10 cellular contexts compared by ENCODE assay signal in the genomic region with DNA sequence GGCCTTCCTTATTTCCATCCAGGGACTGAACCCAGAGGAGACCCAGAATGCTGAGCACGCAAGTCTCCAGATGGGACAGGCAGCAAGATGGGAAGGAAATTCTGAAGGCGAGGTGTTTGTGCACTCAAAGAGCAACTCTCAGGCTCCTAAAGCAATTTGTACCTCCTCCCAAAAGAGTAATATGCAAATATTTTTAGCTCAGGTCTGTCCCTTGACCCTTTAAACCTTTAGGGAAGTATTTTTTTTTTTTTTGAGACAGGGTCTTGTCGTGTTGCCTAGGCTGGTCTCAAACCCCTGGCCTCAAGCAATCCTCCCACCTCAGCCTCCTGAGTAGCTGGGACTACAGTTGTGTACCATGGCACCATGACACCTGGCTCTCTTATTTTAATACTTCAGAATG. TPM values are rescaled to one million over a fixed set of nuclear protein-coding genes. Genes with fewer than 3 reads are reported as not detected.
DNase-seq lines count a peak whose midpoint lies in the region; ATAC-seq lines count a peak whose summit lies in the region.
"Had no signal": no experiment of that assay in that cellular context is flagged by ENCODE, and none has a peak within 500 bp of the region (broad histone marks: within the 10 kb centered on the region; RNA-seq: fewer than 3 reads in every experiment).

No MANE protein-coding gene starts in this region.

- no peak for ATAC-seq in T-helper 17 cell
- ATAC-seq in naive B cell (ENCODE audit: low read depth in 2 of 2), result no peak
- ATAC-seq: A549 had no signal

- H3K4me3 Mint-ChIP-seq in IgD-negative memory B cell, result peak overlapping the region in 3 of 4 donors; percentile 72 to 87 (median 76)
- no peak overlapping the region for H3K4me3 Mint-ChIP-seq in T-helper 17 cell
- peak overlapping the region; percentile 42 to 92 (median 88) for H3K4me3 Mint-ChIP-seq in naive B cell

- no peaks in the 10 kb centered on the region for H3K27me3 Mint-ChIP-seq in IgD-negative memory B cell
- no peaks in the 10 kb centered on the region for H3K27me3 Mint-ChIP-seq in T-helper 17 cell
- no peaks in the 10 kb centered on the region for H3K27me3 Mint-ChIP-seq in naive B cell

- H3K27ac Mint-ChIP-seq in IgD-negative memory B cell, result peak overlapping the region; percentile 39 to 94 (median 41)
- peak overlapping the region; percentile 54 for H3K27ac Mint-ChIP-seq in T-helper 17 cell
- H3K27ac Mint-ChIP-seq in naive B cell, result peak overlapping the region in 5 of 6 donors; percentile 32 to 94 (median 85)

- DNase-seq in T-helper 17 cell (no peak), naive B cell (no peak), GOT3 (lab: John Stamatoyannopoulos, UW) (no peak), DMS153 (lab: John Stamatoyannopoulos, UW) (no peak), NCI-H187 (lab: John Stamatoyannopoulos, UW) (no peak)
- no peak for DNase-seq in stimulated activated CD4-positive, alpha-beta T cell treated with anti-CD3 and anti-CD28 coated beads, Interleukin-12 subunit alpha, Interleukin-12 subunit beta, amount 100 ng/mL, for 4 hours
- DNase-seq: GM23248, H7 had no signal

- H3K9me3 Mint-ChIP-seq in IgD-negative memory B cell, result no peaks in the 10 kb centered on the region
- H3K9me3 Mint-ChIP-seq in naive B cell, result no peaks in the 10 kb centered on the region

- no peaks in the 10 kb centered on the region for H3K9me3 ChIP-seq in T-helper 17 cell (ENCODE audit: control insufficient read depth, low read length, poor library complexity, severe bottlenecking)
- H3K9me3 ChIP-seq: A549 had no signal

- peaks cover 23 to 47% (median 43%) of the 10 kb centered on the region in 3 donors for H3K4me1 Mint-ChIP-seq in IgD-negative memory B cell
- peaks cover 18% of the 10 kb centered on the region for H3K4me1 Mint-ChIP-seq in T-helper 17 cell
- peaks cover 53 to 96% (median 71%) of the 10 kb centered on the region in 3 donors for H3K4me1 Mint-ChIP-seq in naive B cell

- peaks cover 13% of the 10 kb centered on the region for H3K36me3 Mint-ChIP-seq in IgD-negative memory B cell
- H3K36me3 Mint-ChIP-seq in T-helper 17 cell (ENCODE audit: low read depth), result no peaks in the 10 kb centered on the region
- H3K36me3 Mint-ChIP-seq in naive B cell, result peaks cover 15 to 24% of the 10 kb centered on the region in 2 donors

RNA-seq across cellular contexts. Expression of a gene that starts 8.4 kb away (rescaled TPM):
- 49.6 TPM for polyA plus RNA-seq in IgD-negative memory B cell
- total RNA-seq in T-helper 17 cell, result 10 to 100 TPM; 16.0 to 16.8 TPM
- 100 to 1,000 TPM in 1 of 6 donors, 10 to 100 TPM in 5; 69.2 to 117 (median 82.4) TPM for polyA plus RNA-seq in naive B cell (ENCODE audit: low read depth in 6 of 6)

RNA-seq across cellular contexts. Expression of a gene that starts 28.6 kb away (rescaled TPM):
- polyA plus RNA-seq in IgD-negative memory B cell (7.8 TPM), naive B cell (ENCODE audit: low read depth in 6 of 6) (10 to 100 TPM; 10.9 to 17.0 (median 13.0) TPM)
- total RNA-seq in T-helper 17 cell, result 10 to 100 TPM; 23.4 to 25.3 TPM

RNA-seq across cellular contexts. Expression of a gene that starts 38.2 kb away (rescaled TPM):
- polyA plus RNA-seq in IgD-negative memory B cell (67.5 TPM), naive B cell (ENCODE audit: low read depth in 6 of 6) (100 to 1,000 TPM; 131 to 206 (median 147) TPM)
- total RNA-seq in T-helper 17 cell, result 10 to 100 TPM; 36.5 to 82.2 TPM
